ENCODE assay signal across 13 cellular contexts in genomic region chr17:47224971-47225370, GRCh38. TPM values are rescaled to one million over a fixed set of nuclear protein-coding genes. Genes with fewer than 3 reads are reported as not detected.
DNase-seq lines count a peak whose midpoint lies in the region; ATAC-seq and TF ChIP-seq lines count a peak whose summit lies in the region.
"Had no signal": no experiment of that assay in that cellular context is flagged by ENCODE, and none has a peak within 500 bp of the region (broad histone marks: within the 10 kb centered on the region; RNA-seq: fewer than 3 reads in every experiment).

No MANE protein-coding gene starts in this region.

- no peak overlapping the region for H3K9ac ChIP-seq in trophoblast cell (ENCODE audit: low read length)

- no peak overlapping the region for H2AK5ac ChIP-seq in trophoblast cell (ENCODE audit: low read length)

- no peaks in the 10 kb centered on the region for H3K79me1 ChIP-seq in trophoblast cell (ENCODE audit: low read length)

- H2BK120ac ChIP-seq in trophoblast cell (ENCODE audit: insufficient read depth, low read length, poor library complexity): no peak overlapping the region

- H3K23ac ChIP-seq in trophoblast cell (ENCODE audit: low read length): no peak overlapping the region

- H2BK12ac ChIP-seq in trophoblast cell (ENCODE audit: low read length): no peak overlapping the region

- H4K91ac ChIP-seq in trophoblast cell (ENCODE audit: low read depth, low read length): no peak overlapping the region

- no peak overlapping the region for H3K4ac ChIP-seq in trophoblast cell (ENCODE audit: low read depth, low read length)

- H3K4me2 ChIP-seq in trophoblast cell (ENCODE audit: low read length): no peak overlapping the region

- no peaks in the 10 kb centered on the region for H3K27me3 ChIP-seq in heart right ventricle
- no peaks in the 10 kb centered on the region for H3K27me3 ChIP-seq in psoas muscle (ENCODE audit: insufficient read depth in 3 of 3, low read length in 2 of 3)
- no peaks in the 10 kb centered on the region for H3K27me3 ChIP-seq in trophoblast cell (ENCODE audit: insufficient read depth, low read length)

- H2AFZ ChIP-seq in trophoblast cell (ENCODE audit: insufficient read depth, low read length, poor library complexity): no peak overlapping the region

- H3K4me1 ChIP-seq in heart right ventricle (peaks cover 26 to 62% (median 40%) of the 10 kb centered on the region in 9 donors), psoas muscle (peaks cover 6% of the 10 kb centered on the region), trophoblast cell (ENCODE audit: control insufficient read depth in 1 of 2, insufficient read depth in 2 of 2, low read length in 2 of 2) (peaks cover 5 to 7% of the 10 kb centered on the region in 2 experiments)

- no peaks in the 10 kb centered on the region for H3K79me2 ChIP-seq in trophoblast cell (ENCODE audit: control insufficient read depth, insufficient read depth, low read length, poor library complexity)

- WGBS in heart right ventricle, 2 donors: 24 to 34% methylated on average over 1 of the region's 1 CpG
- WGBS in psoas muscle, 3 donors: 15 to 35% (median 29%) methylated on average over 1 of the region's 1 CpG
- no CpG with 5 or more reads among the region's 1 CpG for WGBS in trophoblast cell (ENCODE audit: extremely low coverage, insufficient coverage, insufficient read length)

- no peak overlapping the region for H4K12ac ChIP-seq in trophoblast cell (ENCODE audit: low read depth, low read length)

- peak; percentile 1 for ATAC-seq in Right ventricle myocardium inferior
- ATAC-seq in heart right ventricle: peak in 4 of 8 donors; percentile 2 to 17 (median 8)
- no peak for ATAC-seq in psoas muscle
- ATAC-seq in HG03460 (IDR thresholded peaks at IDR 0.05; ENCODE audit: unreplicated experiment): no peak

- no peak overlapping the region for H3K4me3 ChIP-seq in heart right ventricle
- H3K4me3 ChIP-seq in psoas muscle: no peak overlapping the region
- no peak overlapping the region for H3K4me3 ChIP-seq in trophoblast cell (ENCODE audit: low read depth, low read length)

- H3K18ac ChIP-seq in trophoblast cell (ENCODE audit: low read length): no peak overlapping the region

- intact Hi-C loops in Right ventricle myocardium inferior (cut with DNase I) (loop anchor here (5.0 to 10.0 kb wide), 2 partner anchors 48 to 390 kb away; no protein-coding TSS in a partner anchor), cardiac septum (cut with DNase I) (loop anchor here (5.0 to 10.0 kb wide), 2 partner anchors 38 to 390 kb away; partner anchors contain the start of gene CDC27), heart right ventricle (cut with DNase I) (loop anchor here in 3 of 10 donors (2.0 to 10.0 kb wide), 3 partner anchors 36 to 50 kb away; partner anchors contain the start of gene CDC27 (in 2 of the 3)), psoas muscle (cut with DNase I) (loop anchor here in 1 of 2 donors (10.0 kb wide), 1 partner anchor 390 kb away; no protein-coding TSS in a partner anchor)

- H3K14ac ChIP-seq in trophoblast cell (ENCODE audit: low read length): no peak overlapping the region

- no peak for TF ChIP-seq CTCF in heart right ventricle (IDR thresholded peaks at IDR 0.05)
- TF ChIP-seq CTCF in psoas muscle (IDR thresholded peaks at IDR 0.05): no peak

- H2BK5ac ChIP-seq in trophoblast cell (ENCODE audit: low read depth, low read length, poor library complexity): no peak overlapping the region

- H4K8ac ChIP-seq in trophoblast cell (ENCODE audit: low read depth, low read length): no peak overlapping the region

- H3K9me3 ChIP-seq in heart right ventricle (no peaks in the 10 kb centered on the region), psoas muscle (no peaks in the 10 kb centered on the region), trophoblast cell (ENCODE audit: insufficient read depth, low read depth, low read length) (peaks cover 8% of the 10 kb centered on the region)

- H3K36me3 ChIP-seq in heart right ventricle (no peaks in the 10 kb centered on the region), psoas muscle (ENCODE audit: insufficient read depth in 1 of 2, low read depth in 1 of 2) (no peaks in the 10 kb centered on the region), trophoblast cell (ENCODE audit: control insufficient read depth in 1 of 2, insufficient read depth in 2 of 2, low read length in 2 of 2) (no peaks in the 10 kb centered on the region)

- H3K27ac ChIP-seq in heart right ventricle (peak overlapping the region; percentile 82 to 97 (median 88)), psoas muscle (peak overlapping the region; percentile 79), trophoblast cell (ENCODE audit: low read depth, low read length) (no peak overlapping the region)
- H3K27ac ChIP-seq: 22Rv1 had no signal

- DNase-seq in Right ventricle myocardium inferior (ENCODE audit: missing footprints) (no peak), cardiac septum (ENCODE audit: low spot score) (no peak), heart right ventricle (no peak), psoas muscle (no peak), NCI-H1092 (lab: John Stamatoyannopoulos, UW) (no peak), trophoblast cell (no peak)
- DNase-seq in activated CD4-positive, alpha-beta T cell treated with anti-CD3 and anti-CD28 coated beads for 48 hours: no peak
- DNase-seq: activated B cell treated with CpG ODN at 0.5 μM for 24 hours; activated T-cell treated with anti-CD3 and anti-CD28 coated beads, Interleukin-2, amount 50 U/mL, for 48 hours; cortex of kidney; RPMI8226 had no signal

RNA-seq across cellular contexts. Expression of gene MYL4, which starts 15.8 kb away (rescaled TPM):
- 322 TPM for total RNA-seq in Right ventricle myocardium inferior
- total RNA-seq in cardiac septum: 113 TPM
- 100 to 1,000 TPM in 5 of 10 donors, 10 to 100 TPM in 5; 33.9 to 459 (median 92.5) TPM for total RNA-seq in heart right ventricle
- 100 to 1,000 TPM in 1 of 2 donors, 10 to 100 TPM in 1; 36.5 to 239 TPM for polyA plus RNA-seq in heart right ventricle
- 1 to 10 TPM in 3 of 4 donors, under 1 TPM in 1; 0.89 to 6.7 (median 2.4) TPM for total RNA-seq in psoas muscle
- 1 to 10 TPM in 2 of 3 donors, under 1 TPM in 1; 0.52 to 4.5 (median 1.3) TPM for polyA plus RNA-seq in psoas muscle
- 12.4 and 12.9 TPM in 2 replicates for polyA plus RNA-seq in trophoblast cell (2013)
- total RNA-seq: activated B cell treated with CpG ODN at 0.5 μM for 24 hours had no signal

RNA-seq across cellular contexts. Expression of gene ITGB3, which starts 28.7 kb away (rescaled TPM):
- 3.8 TPM for total RNA-seq in Right ventricle myocardium inferior
- total RNA-seq in cardiac septum: 5.7 TPM
- 10 to 100 TPM in 1 of 10 donors, 1 to 10 TPM in 9; 2.5 to 18.0 (median 3.5) TPM for total RNA-seq in heart right ventricle
- polyA plus RNA-seq in heart right ventricle: 1 to 10 TPM; 1.9 to 2.4 TPM
- 1 to 10 TPM; 1.1 to 3.9 (median 2.2) TPM for total RNA-seq in psoas muscle
- 1 to 10 TPM in 1 of 3 donors, under 1 TPM in 2; 0.32 to 5.4 (median 0.77) TPM for polyA plus RNA-seq in psoas muscle
- polyA plus RNA-seq in trophoblast cell (2013): 3.7 and 4.4 TPM in 2 replicates

RNA-seq across cellular contexts. Expression of gene CDC27, which starts 35.9 kb away (rescaled TPM):
- total RNA-seq in Right ventricle myocardium inferior (88.9 TPM), cardiac septum (81.2 TPM), heart right ventricle (100 to 1,000 TPM in 2 of 10 donors, 10 to 100 TPM in 8; 73.7 to 103 (median 84.9) TPM), psoas muscle (10 to 100 TPM; 72.5 to 78.4 (median 74.9) TPM)
- polyA plus RNA-seq in heart right ventricle (10 to 100 TPM; 14.0 to 21.3 TPM), psoas muscle (10 to 100 TPM; 25.5 to 89.2 (median 37.9) TPM)
- polyA plus RNA-seq in trophoblast cell (2013): 46.2 and 48.6 TPM in 2 replicates

Comparison
In these comparisons a context has a peak if more than half of its experiments do, and no peak if none do; other contexts are left out.
1. RNA of gene MYL4, which starts 15.8 kb away (total RNA-seq): 322 TPM in Right ventricle myocardium inferior (single experiment), 33.9 to 459 TPM in heart right ventricle and 113 TPM in cardiac septum (single experiment); 0.89 to 6.7 TPM in psoas muscle; every median in the first group is over 4 times any median in the second.